1 cellular context compared by ENCODE assay signal in the genomic region with DNA sequence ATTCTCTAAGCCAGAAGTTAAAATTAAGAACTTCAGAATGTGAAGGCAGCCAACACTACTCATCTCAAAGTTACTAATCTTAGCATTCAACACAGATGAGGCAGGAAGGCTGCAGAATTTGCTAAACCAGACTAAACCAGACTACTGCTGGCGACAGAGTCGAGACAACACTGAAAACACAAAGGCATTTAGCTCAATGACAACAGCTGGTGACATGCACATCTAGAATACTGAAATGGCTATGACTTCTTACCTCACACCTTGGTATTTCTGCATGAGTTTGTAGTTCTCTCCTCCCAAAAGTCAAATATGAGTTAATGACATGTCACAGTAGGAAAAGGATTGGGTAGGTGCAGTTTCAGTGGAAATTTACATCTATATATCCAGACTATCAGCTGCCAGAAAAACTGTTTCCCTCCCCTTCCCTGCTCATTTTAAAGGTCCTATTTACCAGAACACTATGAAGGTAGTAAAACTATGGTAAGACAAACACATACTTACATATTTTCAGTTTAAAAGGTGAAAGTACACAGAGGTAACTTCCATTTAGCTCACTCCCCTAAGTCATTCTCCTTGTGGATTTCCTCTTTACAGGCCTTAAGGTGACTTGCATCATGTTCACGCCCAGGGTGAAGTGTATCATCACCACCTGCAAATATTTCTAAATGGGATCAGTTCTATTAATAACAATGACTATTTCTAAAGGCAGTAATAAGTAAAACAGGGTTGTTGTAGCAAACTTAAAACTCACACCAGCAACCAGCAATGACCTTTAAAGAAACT.
A peak's percentile ranks its signal among the peaks of the same experiment; 100 is the strongest.
TF ChIP-seq lines count a peak whose summit lies in the region.

No MANE protein-coding gene starts in this region.

TF ChIP-seq in HepG2, 621 proteins besides CTCF, POLR2A, EP300 and RAD21:
- TF ChIP-seq STAG1 (CRISPR knock-in tag; IDR thresholded peaks at IDR 0.05): no peak
- TF ChIP-seq, protein P1, sequence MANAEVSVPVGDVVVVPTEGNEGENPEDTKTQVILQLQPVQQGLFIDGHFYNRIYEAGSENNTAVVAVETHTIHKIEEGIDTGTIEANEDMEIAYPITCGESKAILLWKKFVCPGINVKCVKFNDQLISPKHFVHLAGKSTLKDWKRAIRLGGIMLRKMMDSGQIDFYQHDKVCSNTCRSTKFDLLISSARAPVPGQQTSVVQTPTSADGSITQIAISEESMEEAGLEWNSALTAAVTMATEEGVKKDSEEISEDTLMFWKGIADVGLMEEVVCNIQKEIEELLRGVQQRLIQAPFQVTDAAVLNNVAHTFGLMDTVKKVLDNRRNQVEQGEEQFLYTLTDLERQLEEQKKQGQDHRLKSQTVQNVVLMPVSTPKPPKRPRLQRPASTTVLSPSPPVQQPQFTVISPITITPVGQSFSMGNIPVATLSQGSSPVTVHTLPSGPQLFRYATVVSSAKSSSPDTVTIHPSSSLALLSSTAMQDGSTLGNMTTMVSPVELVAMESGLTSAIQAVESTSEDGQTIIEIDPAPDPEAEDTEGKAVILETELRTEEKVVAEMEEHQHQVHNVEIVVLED (CRISPR knock-in tag; IDR thresholded peaks at IDR 0.05; ENCODE audit: borderline replicate concordance): 0 out of 2 replicates have a peak, but pooled peaks have one; percentile 19
- TF ChIP-seq, protein P2, sequence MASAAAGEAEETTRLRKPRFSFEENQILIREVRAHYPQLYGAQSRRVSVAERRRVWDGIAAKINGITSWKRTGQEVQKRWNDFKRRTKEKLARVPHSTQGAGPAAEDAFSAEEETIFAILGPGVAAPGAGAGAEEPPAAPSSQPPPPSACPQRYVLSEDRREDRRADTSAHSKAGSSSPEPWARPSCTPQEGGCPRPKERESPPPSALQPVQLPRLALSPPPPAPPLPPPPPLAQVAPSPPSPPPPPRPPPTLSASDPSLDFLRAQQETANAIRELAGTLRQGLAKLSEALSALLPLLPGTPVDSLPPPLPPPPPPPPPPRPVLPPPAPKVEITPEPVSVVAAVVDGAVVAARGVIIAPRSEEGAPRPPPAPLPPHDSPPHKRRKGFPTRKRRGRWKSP (CRISPR knock-in tag; IDR thresholded peaks at IDR 0.05): no peak
